In the genomic region with DNA sequence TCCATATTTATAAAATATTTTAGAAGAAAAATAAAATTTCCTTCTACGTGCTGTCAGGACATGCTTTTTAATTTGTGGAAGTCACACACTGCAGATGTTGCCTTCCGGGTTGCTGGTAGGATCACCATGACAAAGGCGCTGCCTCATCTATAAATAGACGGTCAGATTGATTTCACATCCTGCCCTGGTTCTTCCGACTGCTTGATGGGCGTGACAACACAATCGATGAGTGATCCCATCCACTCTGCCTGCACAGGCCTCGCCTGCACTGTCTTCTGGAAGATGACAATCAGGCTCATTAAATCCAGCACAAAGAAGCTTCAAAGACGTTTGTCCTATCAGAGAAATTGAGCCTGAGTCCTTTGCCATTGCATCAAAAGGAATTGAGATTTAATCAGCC, we compare ENCODE assay signal across 12 cellular contexts.
A peak's percentile ranks its signal among the peaks of the same experiment; 100 is the strongest.
DNase-seq lines count a peak whose midpoint lies in the region; ATAC-seq, FAIRE-seq and TF ChIP-seq lines count a peak whose summit lies in the region.
"Had no signal": no experiment of that assay in that cellular context is flagged by ENCODE, and none has a peak within 500 bp of the region (broad histone marks: within the 10 kb centered on the region; RNA-seq: fewer than 3 reads in every experiment).

No MANE protein-coding gene starts in this region.

- no peak for TF ChIP-seq CTCF in psoas muscle (IDR thresholded peaks at IDR 0.05)

- peak overlapping the region; percentile 10 for H3K27ac ChIP-seq in psoas muscle
- H3K27ac ChIP-seq: coronary artery had no signal

- no peaks in the 10 kb centered on the region for H3K36me3 Mint-ChIP-seq in IgD-negative memory B cell
- H3K36me3 Mint-ChIP-seq: activated naive CD8-positive, alpha-beta T cell treated with anti-CD3 and anti-CD28 coated beads for 36 hours had no signal

- peaks cover 10% of the 10 kb centered on the region for H3K4me1 ChIP-seq in psoas muscle

- no peak for FAIRE-seq in HTR-8/SVneo (lab: Jason Lieb, UNC)
- FAIRE-seq: A204.1 had no signal

- H3K4me3 Mint-ChIP-seq in IgD-negative memory B cell, result peak overlapping the region in 3 of 4 donors; percentile 18 to 80 (median 45)
- H3K4me3 Mint-ChIP-seq: activated naive CD8-positive, alpha-beta T cell treated with anti-CD3 and anti-CD28 coated beads for 36 hours had no signal

- peaks cover 2% of the 10 kb centered on the region for H3K27me3 Mint-ChIP-seq in IgD-negative memory B cell
- H3K27me3 Mint-ChIP-seq: activated naive CD8-positive, alpha-beta T cell treated with anti-CD3 and anti-CD28 coated beads for 36 hours had no signal

- H3K36me3 ChIP-seq in psoas muscle (ENCODE audit: insufficient read depth in 1 of 2, low read depth in 1 of 2), result no peaks in the 10 kb centered on the region

- peak; percentile 86 to 97 (median 92) for ATAC-seq in psoas muscle
- no peak for ATAC-seq in GM21576 (IDR thresholded peaks at IDR 0.05; ENCODE audit: unreplicated experiment)
- no peak for ATAC-seq in GM21423 (IDR thresholded peaks at IDR 0.05; ENCODE audit: unreplicated experiment)

- no peak overlapping the region for H3K4me3 ChIP-seq in psoas muscle
- H3K4me3 ChIP-seq: coronary artery had no signal

- H3K9me3 Mint-ChIP-seq in IgD-negative memory B cell, result peaks cover 0 to 3% (median 0%) of the 10 kb centered on the region in 3 donors

- no peak overlapping the region for H3K27ac Mint-ChIP-seq in IgD-negative memory B cell
- H3K27ac Mint-ChIP-seq: activated naive CD8-positive, alpha-beta T cell treated with anti-CD3 and anti-CD28 coated beads for 36 hours had no signal

- H3K27me3 ChIP-seq in psoas muscle (ENCODE audit: insufficient read depth in 3 of 3, low read length in 2 of 3), result no peaks in the 10 kb centered on the region

- 11 to 13% (median 11%) methylated on average over 9 of the region's 9 CpGs for WGBS in psoas muscle, 3 donors

- no peaks in the 10 kb centered on the region for H3K9me3 ChIP-seq in psoas muscle

- DNase-seq in NCI-H345 (lab: John Stamatoyannopoulos, UW) (peak; percentile 15), NCI-H345 treated with DMSO at 0.1 percent for 48 hours (lab: John Stamatoyannopoulos, UW; ENCODE audit: unreplicated experiment) (no peak), UCSD-AML1 (lab: John Stamatoyannopoulos, UW; ENCODE audit: unreplicated experiment) (peak; percentile 16), psoas muscle (peak in 1 of 2 donors; percentile 17), HTR-8/SVneo (ENCODE audit: insufficient read length, low spot score) (no peak)
- DNase-seq: activated naive CD8-positive, alpha-beta T cell treated with anti-CD3 and anti-CD28 coated beads for 36 hours; stimulated activated CD4-positive, alpha-beta T cell treated with anti-CD3 and anti-CD28 coated beads, Interleukin-4, amount 100 ng/mL, for 24 hours had no signal

- intact Hi-C loops in psoas muscle (cut with DNase I), result no loop called here

- peaks cover 0 to 6% (median 5%) of the 10 kb centered on the region in 3 donors for H3K4me1 Mint-ChIP-seq in IgD-negative memory B cell

Comparison
In these comparisons a context has a peak if more than half of its experiments do, and no peak if none do; other contexts are left out.
1. DNase-seq: peak in NCI-H345 (single experiment) and UCSD-AML1 (single experiment); none in NCI-H345 treated with DMSO at 0.1 percent for 48 hours (single experiment) and HTR-8/SVneo (single experiment).
2. ATAC-seq: peak in psoas muscle (4 of 4); none in GM21576 (single experiment) and GM21423 (single experiment).